Comparison of ENCODE assay signal across 8 cellular contexts in genomic region chr2:46490521-46491141, GRCh38.
A peak's percentile ranks its signal among the peaks of the same experiment; 100 is the strongest.
DNase-seq lines count a peak whose midpoint lies in the region; ATAC-seq, FAIRE-seq and TF ChIP-seq lines count a peak whose summit lies in the region.

No MANE protein-coding gene starts in this region.

- H3K4me1 ChIP-seq in parathyroid adenoma: peaks cover 11% of the 10 kb centered on the region

- ATAC-seq in GM18502 (IDR thresholded peaks at IDR 0.05; ENCODE audit: poor library complexity, unreplicated experiment) (peak; percentile 80), HG03097 (IDR thresholded peaks at IDR 0.05; ENCODE audit: low FRiP score, unreplicated experiment) (peak; percentile 50), HG03159 (IDR thresholded peaks at IDR 0.05; ENCODE audit: unreplicated experiment) (no peak)

- H3K27me3 ChIP-seq in parathyroid adenoma (ENCODE audit: control insufficient read depth, insufficient read depth, low read length): no peaks in the 10 kb centered on the region

- H3K27ac ChIP-seq in parathyroid adenoma: peak overlapping the region; percentile 53

- no peaks in the 10 kb centered on the region for H3K79me2 ChIP-seq in parathyroid adenoma

- no peaks in the 10 kb centered on the region for H3K9me3 ChIP-seq in parathyroid adenoma (ENCODE audit: control insufficient read depth, low read length)

- no peak overlapping the region for H3K9ac ChIP-seq in parathyroid adenoma

- DNase-seq in fibroblast of peridontal ligament (ENCODE audit: extremely low read depth): peak; percentile 59
- no peak for DNase-seq in T1000 (lab: John Stamatoyannopoulos, UW)
- no peak for DNase-seq in HTR-8/SVneo (ENCODE audit: insufficient read length, low spot score)
- no peak for DNase-seq in activated CD4-positive, alpha-beta T cell treated with anti-CD3 and anti-CD28 coated beads for 4 hours

- H3K36me3 ChIP-seq in parathyroid adenoma (ENCODE audit: control insufficient read depth, insufficient read depth, low read length): no peaks in the 10 kb centered on the region

- H2AFZ ChIP-seq in parathyroid adenoma: peak overlapping the region; percentile 85

- TF ChIP-seq CTCF in parathyroid adenoma (IDR thresholded peaks at IDR 0.05): peak; percentile 24

- no peak for FAIRE-seq in HTR-8/SVneo (lab: Jason Lieb, UNC)

- H3K4me2 ChIP-seq in parathyroid adenoma (ENCODE audit: low read length): peak overlapping the region; percentile 5

- peak overlapping the region; percentile 13 for H3K4me3 ChIP-seq in parathyroid adenoma (ENCODE audit: low read depth, low read length)
